Comparison of ENCODE assay signal across 13 cellular contexts in the genomic region with DNA sequence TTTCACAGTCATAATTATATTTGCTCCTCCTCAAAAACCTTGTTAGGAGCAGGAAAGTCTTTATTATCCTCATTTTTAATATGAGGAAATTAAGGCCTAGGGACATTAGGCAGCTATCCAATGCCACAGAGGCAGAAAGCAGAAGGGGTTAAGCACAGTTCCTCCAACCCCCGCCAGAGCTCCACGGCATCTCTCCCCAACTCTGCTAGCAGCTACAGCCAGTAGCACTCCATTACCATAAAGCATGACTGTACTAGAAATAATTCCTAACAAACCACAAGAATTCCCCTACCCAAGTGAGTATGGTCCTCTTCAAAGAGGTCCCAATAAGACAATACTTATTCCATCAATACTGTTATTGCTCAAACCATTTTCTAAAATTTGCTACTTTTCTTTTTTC. TPM values are rescaled to one million over a fixed set of nuclear protein-coding genes. Genes with fewer than 3 reads are reported as not detected.
DNase-seq lines count a peak whose midpoint lies in the region; TF ChIP-seq lines count a peak whose summit lies in the region.
"Had no signal": no experiment of that assay in that cellular context is flagged by ENCODE, and none has a peak within 500 bp of the region (broad histone marks: within the 10 kb centered on the region; RNA-seq: fewer than 3 reads in every experiment).

No MANE protein-coding gene starts in this region.

- no peak overlapping the region for H3K27ac ChIP-seq in A673 (ENCODE audit: low read depth, low read length, poor library complexity, severe bottlenecking)
- H3K27ac ChIP-seq: suprapubic skin had no signal

- no peak overlapping the region for H3K9ac ChIP-seq in adipocyte (ENCODE audit: low read length)
- H3K9ac ChIP-seq: parathyroid adenoma had no signal

- no TSS peak for BruUV-seq in A673 (replicated peaks; lab: Mats Ljungman, UMichigan)

- no peak for TF ChIP-seq CTCF in A673 (conservative IDR thresholded peaks at IDR 0.05; ENCODE audit: low read depth, low read length)
- TF ChIP-seq CTCF in HFFc6 (IDR thresholded peaks at IDR 0.05), result peak; percentile 59

- DNase-seq in A673 (ENCODE audit: low spot score) (peak; percentile 44), HFFc6 (peak; percentile 83), adipocyte (ENCODE audit: low read depth) (peak; percentile 79), hepatic stellate cell (ENCODE audit: low spot score) (peak; percentile 76), DMS153 (lab: John Stamatoyannopoulos, UW) (no peak), NCI-H526 (lab: John Stamatoyannopoulos, UW) (no peak), KG1 (lab: John Stamatoyannopoulos, UW) (no peak)
- DNase-seq in stimulated activated naive CD4-positive, alpha-beta T cell treated with Interleukin-2 at 50 U/mL for 16 hours (lab: John Stamatoyannopoulos, UW), result no peak
- DNase-seq: C1 segment of cervical spinal cord; NCI-H2029 treated with DMSO at 0.1 percent for 48 hours; stimulated activated CD4-positive, alpha-beta T cell treated with anti-CD3 and anti-CD28 coated beads, Interleukin-4, amount 100 ng/mL, for 4 hours had no signal

- POLR2A ChIA-PET in A673 (lab: Charles Lee; ENCODE audit: low non-redundant PET), result no interaction called here

- H3K27ac Mint-ChIP-seq in HFFc6, result no peak overlapping the region

- no peak overlapping the region for H3K4me3 ChIP-seq in A673 (ENCODE audit: low read depth, low read length, poor library complexity, severe bottlenecking)
- H3K4me3 ChIP-seq in adipocyte (ENCODE audit: low read length), result no peak overlapping the region
- H3K4me3 ChIP-seq: suprapubic skin had no signal

- peaks cover 40% of the 10 kb centered on the region for H3K4me1 Mint-ChIP-seq in HFFc6 (ENCODE audit: low read depth)

- H3K36me3 ChIP-seq in A673 (ENCODE audit: insufficient read depth, low read length, poor library complexity, severe bottlenecking) (no peaks in the 10 kb centered on the region), adipocyte (ENCODE audit: control insufficient read depth, insufficient read depth, low read length, severe bottlenecking) (peaks cover 8% of the 10 kb centered on the region)
- H3K36me3 ChIP-seq: suprapubic skin had no signal

- peaks cover 4% of the 10 kb centered on the region; the same call in 1 of the 2 replicates for H3K27me3 Mint-ChIP-seq in HFFc6 (ENCODE audit: insufficient read depth)

- H3K4me1 ChIP-seq in A673 (ENCODE audit: insufficient read depth, low read length, poor library complexity, severe bottlenecking) (peaks cover 21% of the 10 kb centered on the region), adipocyte (ENCODE audit: control insufficient read depth, insufficient read depth, low read length) (peaks cover 39% of the 10 kb centered on the region)
- H3K4me1 ChIP-seq: parathyroid adenoma had no signal

- CTCF ChIA-PET in A673 (lab: Charles Lee), result no interaction called here

- no peaks in the 10 kb centered on the region for H3K27me3 ChIP-seq in A673 (replicated peaks; ENCODE audit: insufficient read depth, low read depth, low read length, poor library complexity)
- H3K27me3 ChIP-seq in adipocyte (replicated peaks; ENCODE audit: control insufficient read depth, insufficient read depth, low read length), result no peaks in the 10 kb centered on the region
- H3K27me3 ChIP-seq: suprapubic skin had no signal

- H3K4me3 Mint-ChIP-seq in HFFc6, result no peak overlapping the region; the same call in 1 of the 2 replicates

- H3K36me3 Mint-ChIP-seq in HFFc6 (ENCODE audit: low read depth), result peaks cover 40% of the 10 kb centered on the region

- intact Hi-C loops in A673 (cut with micrococcal nuclease; ENCODE audit: unreplicated experiment), result no loop called here

- H3K9me3 Mint-ChIP-seq in HFFc6, result no peaks in the 10 kb centered on the region

- H3K9me3 ChIP-seq in A673 (ENCODE audit: low read depth, low read length, poor library complexity, severe bottlenecking) (no peaks in the 10 kb centered on the region), adipocyte (ENCODE audit: control insufficient read depth, low read length) (no peaks in the 10 kb centered on the region)
- H3K9me3 ChIP-seq: suprapubic skin had no signal

RNA-seq across cellular contexts. Expression of a gene that starts 9.8 kb away (rescaled TPM):
- total RNA-seq in A673 (2021), result 31.8 and 34.3 TPM in 2 replicates
- total RNA-seq in HFFc6 (2021; fragmentation: NEBNext Ultra II Directional; extraction: Animal tissue kit (Norgen Biotek cat#: 25700)), result 100 to 1,000 TPM in 4 of 6 experiments, 10 to 100 TPM in 2; 88.6 to 126 (median 105) TPM

Comparison
In these comparisons a context has a peak if more than half of its experiments do, and no peak if none do; other contexts are left out.
1. DNase-seq: peak in A673 (single experiment), HFFc6 (single experiment), adipocyte (single experiment) and hepatic stellate cell (single experiment); none in stimulated activated naive CD4-positive, alpha-beta T cell treated with Interleukin-2 at 50 U/mL for 16 hours (single experiment), DMS153 (single experiment), NCI-H526 (0 of 2) and KG1 (single experiment).